23 cellular contexts compared by ENCODE assay signal in genomic region chr20:46673394-46674252, GRCh38. TPM values are rescaled to one million over a fixed set of nuclear protein-coding genes. Genes with fewer than 3 reads are reported as not detected.
"Had no signal": no experiment of that assay in that cellular context is flagged by ENCODE, and none has a peak within 500 bp of the region (broad histone marks: within the 10 kb centered on the region; RNA-seq: fewer than 3 reads in every experiment).

No MANE protein-coding gene starts in this region.

- H3K36me3 ChIP-seq: heart left ventricle, prostate gland, thoracic aorta had no signal

- H3K27ac ChIP-seq: heart left ventricle, parathyroid adenoma, prostate gland, sigmoid colon, skin epidermis, stomach, thoracic aorta had no signal

- H3K79me2 ChIP-seq: parathyroid adenoma had no signal

- H2AFZ ChIP-seq: parathyroid adenoma had no signal

- H3K9ac ChIP-seq: parathyroid adenoma had no signal

- H3K4me1 ChIP-seq: heart left ventricle, parathyroid adenoma, prostate gland, sigmoid colon, stomach had no signal

- ATAC-seq: heart left ventricle had no signal

- H3K9me3 ChIP-seq: prostate gland had no signal

- H3K27me3 Mint-ChIP-seq: naive B cell had no signal

- H3K27me3 ChIP-seq: dorsolateral prefrontal cortex, heart left ventricle, sigmoid colon, stomach had no signal

- H3K4me3 Mint-ChIP-seq: naive B cell had no signal

- DNase-seq: cortex of kidney; dorsolateral prefrontal cortex; effector CD8-positive, alpha-beta T cell; foreskin melanocyte; heart left ventricle; hippocampal formation; kidney glomerular epithelial cell; naive B cell; occipital lobe; sigmoid colon; stimulated activated CD4-positive, alpha-beta T cell treated with anti-CD3 and anti-CD28 coated beads, Interleukin-2, amount 100 ng/mL, for 24 hours; stimulated activated CD4-positive, alpha-beta T cell treated with anti-CD3 and anti-CD28 coated beads, Interleukin-4, amount 100 ng/mL, for 4 hours; stimulated activated naive CD4-positive, alpha-beta T cell; stomach; substantia nigra; trophoblast cell had no signal

- FAIRE-seq: islet of Langerhans had no signal

- H3K4me3 ChIP-seq: dorsolateral prefrontal cortex, heart left ventricle, prostate gland, sigmoid colon, skin epidermis, stomach, thoracic aorta had no signal

RNA-seq across cellular contexts. Expression of gene SLC13A3, which starts 22.4 kb away (rescaled TPM):
- total RNA-seq: lung microvascular endothelial cell had no signal

RNA-seq across cellular contexts. Expression of gene SLC2A10, which starts 35.8 kb away (rescaled TPM):
- polyA plus RNA-seq: neural cell had no signal
